19 cellular contexts compared by ENCODE assay signal in the genomic region with DNA sequence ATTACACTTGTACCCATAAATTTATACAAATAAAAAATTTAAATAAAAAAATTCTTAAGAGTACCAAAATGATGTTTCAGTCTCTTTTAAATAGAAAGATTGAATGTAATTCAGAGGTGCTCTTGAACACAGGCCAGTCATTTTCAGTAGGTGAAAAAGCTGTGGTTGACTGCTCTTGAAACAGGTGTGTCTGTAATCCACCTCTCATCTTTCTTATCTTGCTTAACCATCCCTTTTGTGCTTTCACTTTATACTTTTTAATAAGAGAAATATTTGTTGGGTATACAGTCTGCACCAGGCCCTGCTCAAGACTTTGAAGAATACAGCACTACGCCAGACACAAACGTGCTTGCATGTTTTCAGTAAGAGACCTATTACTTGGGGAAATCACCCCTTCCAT. TPM values are rescaled to one million over a fixed set of nuclear protein-coding genes. Genes with fewer than 3 reads are reported as not detected.
DNase-seq lines count a peak whose midpoint lies in the region; ATAC-seq and TF ChIP-seq lines count a peak whose summit lies in the region.
"Had no signal": no experiment of that assay in that cellular context is flagged by ENCODE, and none has a peak within 500 bp of the region (broad histone marks: within the 10 kb centered on the region; RNA-seq: fewer than 3 reads in every experiment).

No MANE protein-coding gene starts in this region.

- no peaks in the 10 kb centered on the region for H3K27me3 ChIP-seq in Loucy (ENCODE audit: insufficient read depth, low read length, poor library complexity, severe bottlenecking)
- no peaks in the 10 kb centered on the region for H3K27me3 ChIP-seq in thyroid gland
- H3K27me3 ChIP-seq: uterus had no signal

- no peak for ATAC-seq in natural killer cell
- ATAC-seq in natural killer cell treated with Interleukin-12 subunit alpha and Interleukin-12 subunit beta and Interleukin-15 and Interleukin-18, amount 100 ng/mL, for 72 hours = no peak
- no peak for ATAC-seq in left cardiac atrium
- ATAC-seq: right cardiac atrium had no signal

- H3K9ac ChIP-seq in Loucy (ENCODE audit: low read depth, low read length, poor library complexity, severe bottlenecking) = no peak overlapping the region

- H3K9me3 Mint-ChIP-seq in natural killer cell = no peaks in the 10 kb centered on the region
- H3K9me3 Mint-ChIP-seq in natural killer cell treated with Interleukin-12 subunit alpha and Interleukin-12 subunit beta and Interleukin-15 and Interleukin-18, amount 100 ng/mL, for 72 hours = no peaks in the 10 kb centered on the region
- no peaks in the 10 kb centered on the region for H3K9me3 Mint-ChIP-seq in activated naive CD8-positive, alpha-beta T cell treated with anti-CD3 and anti-CD28 coated beads for 36 hours
- H3K9me3 Mint-ChIP-seq: activated T-helper 1 cell treated with anti-CD3 and anti-CD28 coated beads, Interleukin-12 subunit alpha, Interleukin-12 subunit beta, Interleukin-2, Interleukin-4 antibody, amounts not matched to agents 30 ng/mL and 10 ng/mL and 1 ng/mL, durations not matched to agents 14 hours and 24 hours and 36 hours had no signal

- no peak overlapping the region for H3K4me3 Mint-ChIP-seq in natural killer cell
- H3K4me3 Mint-ChIP-seq in natural killer cell treated with Interleukin-12 subunit alpha and Interleukin-12 subunit beta and Interleukin-15 and Interleukin-18, amount 100 ng/mL, for 72 hours = no peak overlapping the region
- peak overlapping the region; percentile 7 for H3K4me3 Mint-ChIP-seq in activated naive CD8-positive, alpha-beta T cell treated with anti-CD3 and anti-CD28 coated beads for 36 hours
- H3K4me3 Mint-ChIP-seq: activated T-helper 1 cell treated with anti-CD3 and anti-CD28 coated beads, Interleukin-12 subunit alpha, Interleukin-12 subunit beta, Interleukin-2, Interleukin-4 antibody, amounts not matched to agents 30 ng/mL and 10 ng/mL and 1 ng/mL, durations not matched to agents 14 hours and 24 hours and 36 hours had no signal

- H3K27ac Mint-ChIP-seq in natural killer cell = peak overlapping the region; percentile 27 to 79
- peak overlapping the region in 1 of 2 donors; percentile 13 for H3K27ac Mint-ChIP-seq in natural killer cell treated with Interleukin-12 subunit alpha and Interleukin-12 subunit beta and Interleukin-15 and Interleukin-18, amount 100 ng/mL, for 72 hours
- H3K27ac Mint-ChIP-seq in activated naive CD8-positive, alpha-beta T cell treated with anti-CD3 and anti-CD28 coated beads for 36 hours = no peak overlapping the region
- H3K27ac Mint-ChIP-seq: activated T-helper 1 cell treated with anti-CD3 and anti-CD28 coated beads, Interleukin-12 subunit alpha, Interleukin-12 subunit beta, Interleukin-2, Interleukin-4 antibody, amounts not matched to agents 30 ng/mL and 10 ng/mL and 1 ng/mL, durations not matched to agents 14 hours and 24 hours and 36 hours had no signal

- TF ChIP-seq CTCF in natural killer cell (IDR thresholded peaks at IDR 0.05) (no peak), Loucy (conservative IDR thresholded peaks at IDR 0.05; ENCODE audit: low read length) (no peak), thyroid gland (IDR thresholded peaks at IDR 0.05) (no peak)

- H3K4me3 ChIP-seq in Loucy (ENCODE audit: low read length, poor library complexity, severe bottlenecking) (no peak overlapping the region), thyroid gland (replicated peaks in 1 of 3) (no peak overlapping the region)
- H3K4me3 ChIP-seq: left ventricle myocardium inferior, uterus had no signal

- H3K27me3 Mint-ChIP-seq in natural killer cell (ENCODE audit: low read depth in 2 of 2) = no peaks in the 10 kb centered on the region
- H3K27me3 Mint-ChIP-seq in natural killer cell treated with Interleukin-12 subunit alpha and Interleukin-12 subunit beta and Interleukin-15 and Interleukin-18, amount 100 ng/mL, for 72 hours = no peaks in the 10 kb centered on the region
- H3K27me3 Mint-ChIP-seq in activated naive CD8-positive, alpha-beta T cell treated with anti-CD3 and anti-CD28 coated beads for 36 hours = no peaks in the 10 kb centered on the region

- H3K4me2 ChIP-seq in Loucy (ENCODE audit: low read depth, low read length, poor library complexity, severe bottlenecking) = peak overlapping the region; percentile 16

- H3K36me3 ChIP-seq in Loucy (ENCODE audit: insufficient read depth, low read length) (no peaks in the 10 kb centered on the region), thyroid gland (no peaks in the 10 kb centered on the region)
- H3K36me3 ChIP-seq: left ventricle myocardium inferior, uterus had no signal

- H3K27ac ChIP-seq in thyroid gland = peak overlapping the region; percentile 24 to 50 (median 28)
- H3K27ac ChIP-seq: left ventricle myocardium inferior, uterus, WERI-Rb-1 had no signal

- H3K9me3 ChIP-seq in Loucy (ENCODE audit: insufficient read depth, low read depth, low read length) = no peaks in the 10 kb centered on the region
- no peaks in the 10 kb centered on the region for H3K9me3 ChIP-seq in thyroid gland
- H3K9me3 ChIP-seq: left ventricle myocardium inferior, uterus had no signal

- H3K36me3 Mint-ChIP-seq in natural killer cell = no peaks in the 10 kb centered on the region
- no peaks in the 10 kb centered on the region for H3K36me3 Mint-ChIP-seq in natural killer cell treated with Interleukin-12 subunit alpha and Interleukin-12 subunit beta and Interleukin-15 and Interleukin-18, amount 100 ng/mL, for 72 hours
- peaks cover 3% of the 10 kb centered on the region for H3K36me3 Mint-ChIP-seq in activated naive CD8-positive, alpha-beta T cell treated with anti-CD3 and anti-CD28 coated beads for 36 hours

- peaks cover 31 to 41% of the 10 kb centered on the region in 2 donors for H3K4me1 Mint-ChIP-seq in natural killer cell
- H3K4me1 Mint-ChIP-seq in natural killer cell treated with Interleukin-12 subunit alpha and Interleukin-12 subunit beta and Interleukin-15 and Interleukin-18, amount 100 ng/mL, for 72 hours (ENCODE audit: low read depth in 2 of 2) = peaks cover 17 to 22% of the 10 kb centered on the region in 2 donors
- H3K4me1 Mint-ChIP-seq in activated naive CD8-positive, alpha-beta T cell treated with anti-CD3 and anti-CD28 coated beads for 36 hours = peaks cover 38% of the 10 kb centered on the region

- TF ChIP-seq POLR2A in thyroid gland (IDR thresholded peaks at IDR 0.05) = no peak

- H3F3A ChIP-seq in Loucy (ENCODE audit: low read depth) = no peaks in the 10 kb centered on the region; the same call in 1 of the 2 replicates

- H3K79me2 ChIP-seq in Loucy (ENCODE audit: insufficient read depth, low read length) = peaks cover 25% of the 10 kb centered on the region

- peaks cover 17% of the 10 kb centered on the region for H3K4me1 ChIP-seq in Loucy (ENCODE audit: insufficient read depth, low read length, poor library complexity, severe bottlenecking)
- peaks cover 11 to 21% of the 10 kb centered on the region in 2 donors for H3K4me1 ChIP-seq in thyroid gland

- 84 to 85% methylated on average over 2 of the region's 2 CpGs for WGBS in thyroid gland, 2 donors

- DNase-seq in natural killer cell (no peak), thyroid gland (no peak), left cardiac atrium (no peak), activated gamma-delta T cell (lab: John Stamatoyannopoulos, UW) (no peak), NCI-H2029 treated with DMSO at 0.1 percent for 48 hours (lab: John Stamatoyannopoulos, UW) (no peak)
- DNase-seq in natural killer cell treated with Interleukin-12 subunit alpha and Interleukin-12 subunit beta and Interleukin-15 and Interleukin-18, amount 100 ng/mL, for 72 hours (ENCODE audit: low spot score) = no peak
- DNase-seq in activated naive CD8-positive, alpha-beta T cell treated with anti-CD3 and anti-CD28 coated beads for 36 hours = no peak
- DNase-seq: activated CD4-positive, alpha-beta T cell treated with anti-CD3 and anti-CD28 coated beads, Interleukin-2, amount 50 U/mL, for 48 hours; anterior cingulate cortex; cerebellar nuclear complex; COR-L47; effector CD8-positive, alpha-beta T cell; left ventricle myocardium inferior; NCI-H2171 treated with DMSO at 0.1 percent for 48 hours; right cardiac atrium; uterus; WERI-Rb-1 had no signal

- no peaks in the 10 kb centered on the region for H4K20me1 ChIP-seq in Loucy (ENCODE audit: insufficient read depth, low read length, poor library complexity, severe bottlenecking)

- no peak overlapping the region for H2AFZ ChIP-seq in Loucy (ENCODE audit: low read length)

- intact Hi-C loops in natural killer cell (cut with micrococcal nuclease) (loop anchor here (5.0 kb wide), 6 partner anchors 78 to 563 kb away; a partner anchor contains a TSS), thyroid gland (cut with DNase I) (no loop called here), left cardiac atrium (cut with DNase I) (no loop called here)

- no peaks in the 10 kb centered on the region for H3K9me2 ChIP-seq in Loucy (replicated peaks; ENCODE audit: low read depth, low read length)

RNA-seq across cellular contexts. Expression of a gene that starts 3.8 kb away (rescaled TPM):
- 100 to 1,000 TPM; 100 to 117 (median 109) TPM for total RNA-seq in natural killer cell
- total RNA-seq in natural killer cell treated with Interleukin-12 subunit alpha and Interleukin-12 subunit beta and Interleukin-15 and Interleukin-18, amount 100 ng/mL, for 72 hours = 100 to 1,000 TPM; 126 to 161 TPM
- total RNA-seq in activated naive CD8-positive, alpha-beta T cell treated with anti-CD3 and anti-CD28 coated beads for 36 hours = 10 to 100 TPM; 86.5 to 90.7 TPM
- 100 to 1,000 TPM; 144 to 256 (median 180) TPM for total RNA-seq in thyroid gland
- total RNA-seq in left cardiac atrium = 100 to 1,000 TPM; 249 to 251 TPM
